Comparison of ENCODE assay signal across 8 cellular contexts in genomic region chr15:38389924-38390542, GRCh38.
DNase-seq lines count a peak whose midpoint lies in the region; ATAC-seq, FAIRE-seq and TF ChIP-seq lines count a peak whose summit lies in the region.

No MANE protein-coding gene starts in this region.

- peak; percentile 52 for DNase-seq in ACHN
- DNase-seq in GM12891 (ENCODE audit: insufficient read length, low spot score): no peak
- DNase-seq in PC-3: peak; percentile 81
- peak; percentile 59 for DNase-seq in activated T-cell treated with anti-CD3 and anti-CD28 coated beads, Interleukin-2, amount 50 U/mL, for 24 hours
- peak; percentile 67 for DNase-seq in fibroblast of mammary gland (ENCODE audit: low read depth)
- peak; percentile 85 for DNase-seq in osteocyte (ENCODE audit: extremely low spot score, unreplicated experiment)
- DNase-seq in upper lobe of right lung: peak; percentile 63

- H3K79me2 ChIP-seq in PC-3 (ENCODE audit: low read length): no peaks in the 10 kb centered on the region

- no peak for TF ChIP-seq POLR2A in GM12891 (IDR thresholded peaks at IDR 0.05; ENCODE audit: low read depth, low read length)

- 0 out of 2 replicates have a peak overlapping the region, but pooled peaks have one; percentile 16 for H2AFZ ChIP-seq in PC-3 (ENCODE audit: low read length)

- no TSS peak for BruUV-seq in PC-3 (replicated peaks; lab: Mats Ljungman, UMichigan)

- H3K27me3 ChIP-seq in PC-3 (ENCODE audit: low read length): no peaks in the 10 kb centered on the region
- H3K27me3 ChIP-seq in upper lobe of right lung: no peaks in the 10 kb centered on the region

- no peaks in the 10 kb centered on the region for H3F3A ChIP-seq in PC-3 (ENCODE audit: low read length, unreplicated experiment)

- no peak overlapping the region for H3K4me2 ChIP-seq in PC-3 (ENCODE audit: low read length)

- H3K9me2 ChIP-seq in PC-3 (replicated peaks; ENCODE audit: low read length): 0 out of 2 replicates have a peak, but pooled peaks cover 4% of the 10 kb centered on the region

- CTCF ChIA-PET in PC-3 (lab: Charles Lee): no interaction called here

- no peaks in the 10 kb centered on the region for H3K9me3 Mint-ChIP-seq in activated T-cell treated with anti-CD3 and anti-CD28 coated beads, Interleukin-2, amount 50 U/mL, for 24 hours
- peaks cover 10% of the 10 kb centered on the region for H3K9me3 Mint-ChIP-seq in osteocyte (ENCODE audit: unreplicated experiment)

- H3K27ac Mint-ChIP-seq in activated T-cell treated with anti-CD3 and anti-CD28 coated beads, Interleukin-2, amount 50 U/mL, for 24 hours: no peak overlapping the region
- H3K27ac Mint-ChIP-seq in osteocyte (ENCODE audit: unreplicated experiment): no peak overlapping the region

- H3K36me3 ChIP-seq in PC-3 (ENCODE audit: low read depth, low read length) (no peaks in the 10 kb centered on the region), upper lobe of right lung (no peaks in the 10 kb centered on the region)

- peaks cover 20% of the 10 kb centered on the region for H3K27me3 Mint-ChIP-seq in activated T-cell treated with anti-CD3 and anti-CD28 coated beads, Interleukin-2, amount 50 U/mL, for 24 hours
- no peaks in the 10 kb centered on the region for H3K27me3 Mint-ChIP-seq in osteocyte (ENCODE audit: unreplicated experiment)

- H3K4me3 ChIP-seq in PC-3 (ENCODE audit: low read length): no peak overlapping the region
- no peak overlapping the region for H3K4me3 ChIP-seq in fibroblast of mammary gland (ENCODE audit: control insufficient read depth, low read depth, low read length)
- no peak overlapping the region for H3K4me3 ChIP-seq in upper lobe of right lung

- peak; percentile 92 for FAIRE-seq in GM12891 (lab: Jason Lieb, UNC)

- no peaks in the 10 kb centered on the region for H3K9me3 ChIP-seq in PC-3 (ENCODE audit: low read length)
- no peaks in the 10 kb centered on the region for H3K9me3 ChIP-seq in upper lobe of right lung

- no peaks in the 10 kb centered on the region for H3K36me3 Mint-ChIP-seq in activated T-cell treated with anti-CD3 and anti-CD28 coated beads, Interleukin-2, amount 50 U/mL, for 24 hours (ENCODE audit: low read depth)
- H3K36me3 Mint-ChIP-seq in osteocyte (ENCODE audit: unreplicated experiment): no peaks in the 10 kb centered on the region

- TF ChIP-seq CTCF in PC-3 (conservative IDR thresholded peaks at IDR 0.05; ENCODE audit: low read depth, low read length) (peak; percentile 93), fibroblast of mammary gland (conservative IDR thresholded peaks at IDR 0.05; ENCODE audit: control insufficient read depth, insufficient read depth, low read depth, low read length) (peak; percentile 97), osteocyte (IDR thresholded peaks at IDR 0.05) (peak; percentile 78), upper lobe of right lung (IDR thresholded peaks at IDR 0.05) (peak; percentile 90)

- intact Hi-C loops in PC-3 (cut with micrococcal nuclease) (loop anchor here (1.0 kb wide), 2 partner anchors 387 to 395 kb away; no protein-coding TSS in a partner anchor), upper lobe of right lung (cut with DNase I) (no loop called here)

- in situ Hi-C loops in ACHN (cut with HindIII; ENCODE audit: low pct_ligation_motif_present, low pct_unique_long_range_greater_than_20kb, low sequenced_read_pairs): no loop called here

- no peak overlapping the region for H3K4me3 Mint-ChIP-seq in activated T-cell treated with anti-CD3 and anti-CD28 coated beads, Interleukin-2, amount 50 U/mL, for 24 hours
- no peak overlapping the region for H3K4me3 Mint-ChIP-seq in osteocyte (ENCODE audit: unreplicated experiment)

- H3K4me1 Mint-ChIP-seq in activated T-cell treated with anti-CD3 and anti-CD28 coated beads, Interleukin-2, amount 50 U/mL, for 24 hours (ENCODE audit: low read depth): no peaks in the 10 kb centered on the region
- no peaks in the 10 kb centered on the region for H3K4me1 Mint-ChIP-seq in osteocyte (ENCODE audit: unreplicated experiment)

- no peaks in the 10 kb centered on the region for H4K20me1 ChIP-seq in PC-3 (ENCODE audit: low read length)

- no peak overlapping the region for H3K27ac ChIP-seq in PC-3 (ENCODE audit: low read length)
- no peak overlapping the region for H3K27ac ChIP-seq in upper lobe of right lung

- H3K4me1 ChIP-seq in PC-3 (ENCODE audit: insufficient read depth, low read length) (no peaks in the 10 kb centered on the region), upper lobe of right lung (no peaks in the 10 kb centered on the region)

- no peak overlapping the region for H3K9ac ChIP-seq in PC-3 (ENCODE audit: low read length)

- ATAC-seq in HG02973 (IDR thresholded peaks at IDR 0.05; ENCODE audit: unreplicated experiment) (peak; percentile 84), PC-3 (peak; percentile 93), upper lobe of right lung (peak; percentile 97)

- POLR2A ChIA-PET in PC-3 (lab: Charles Lee; ENCODE audit: unreplicated experiment): no interaction called here

TF ChIP-seq in GM12891, 5 proteins besides CTCF, POLR2A, EP300 and RAD21:
- TF ChIP-seq PAX5 (IDR thresholded peaks at IDR 0.05; ENCODE audit: insufficient read depth, low read length, severe bottlenecking) (no peak), POU2F2 (IDR thresholded peaks at IDR 0.05; ENCODE audit: low read depth, low read length) (no peak), TAF1 (IDR thresholded peaks at IDR 0.05; ENCODE audit: low read depth, low read length) (no peak), POLR2AphosphoS5 (IDR thresholded peaks at IDR 0.05; ENCODE audit: low read depth, low read length) (no peak), SPI1 (IDR thresholded peaks at IDR 0.05; ENCODE audit: low read depth, low read length) (no peak)
